Comparison of ENCODE assay signal across 1 cellular context in genomic region chr6:41594766-41595165, GRCh38.
TF ChIP-seq lines count a peak whose summit lies in the region.

No MANE protein-coding gene starts in this region.

TF ChIP-seq in GM12878, 131 proteins besides CTCF, POLR2A, EP300 and RAD21:
- TF ChIP-seq BCLAF1 (IDR thresholded peaks at IDR 0.05) (no peak), SRF (IDR thresholded peaks at IDR 0.05; ENCODE audit: low read depth in 2 of 2, low read length in 2 of 2) (peak in 1 of 2 experiments; percentile 14; a peak in 1 of 4 replicates)
- TF ChIP-seq, protein P1, sequence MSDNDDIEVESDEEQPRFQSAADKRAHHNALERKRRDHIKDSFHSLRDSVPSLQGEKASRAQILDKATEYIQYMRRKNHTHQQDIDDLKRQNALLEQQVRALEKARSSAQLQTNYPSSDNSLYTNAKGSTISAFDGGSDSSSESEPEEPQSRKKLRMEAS (IDR thresholded peaks at IDR 0.05; ENCODE audit: low read depth, low read length), result no peak
